In the genomic region with DNA sequence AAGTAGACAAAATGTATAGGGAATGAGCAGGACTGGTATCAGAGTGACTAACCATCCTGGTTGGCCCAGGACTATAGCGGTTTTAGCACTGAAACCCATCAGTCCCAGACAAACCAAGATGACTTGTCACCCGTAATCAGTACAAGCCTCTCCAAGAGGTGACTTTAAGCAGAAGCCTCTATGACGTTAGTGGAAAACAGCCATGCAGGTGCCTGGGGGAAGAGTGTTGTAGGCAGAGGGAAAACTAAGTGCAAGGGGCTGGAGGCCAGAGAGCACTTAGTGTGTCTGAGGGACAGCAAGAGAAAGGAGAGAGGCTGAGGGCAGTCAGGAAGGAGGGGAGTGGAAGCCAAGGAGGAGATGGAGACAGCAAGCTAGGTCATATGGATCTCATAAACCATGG, we compare ENCODE assay signal across 22 cellular contexts.
"Had no signal": no experiment of that assay in that cellular context is flagged by ENCODE, and none has a peak within 500 bp of the region (broad histone marks: within the 10 kb centered on the region; RNA-seq: fewer than 3 reads in every experiment).

No MANE protein-coding gene starts in this region.

- H3K36me3 Mint-ChIP-seq: activated naive CD8-positive, alpha-beta T cell treated with anti-CD3 and anti-CD28 coated beads for 36 hours; naive B cell; neural progenitor cell had no signal

- H3K9ac ChIP-seq: neural progenitor cell had no signal

- DNase-seq: activated B cell treated with CpG ODN at 0.5 μM for 24 hours; activated CD4-positive, alpha-beta T cell treated with anti-CD3 and anti-CD28 coated beads for 36 hours; activated CD4-positive, alpha-beta T cell treated with anti-CD3 and anti-CD28 coated beads, Interleukin-2, amount 50 U/mL, for 48 hours; activated CD8-positive, alpha-beta memory T cell treated with anti-CD3 and anti-CD28 coated beads, Interleukin-2, amount 50 U/mL, for 48 hours; activated naive CD4-positive, alpha-beta T cell treated with Interleukin-2 at 50 U/mL for 16 hours; activated naive CD8-positive, alpha-beta T cell treated with anti-CD3 and anti-CD28 coated beads for 36 hours; activated T-cell treated with anti-CD3 and anti-CD28 coated beads, Interleukin-2, amount 50 U/mL, for 4 hours; cerebellar nuclear complex; left cardiac atrium; mucosa of descending colon; naive B cell; stimulated activated CD4-positive, alpha-beta T cell treated with anti-CD3 and anti-CD28 coated beads, Interleukin-1b, Interleukin-23, amount 100 ng/mL, for 48 hours; SW 1271; T-helper 17 cell had no signal

- H3K4me1 Mint-ChIP-seq: activated B cell treated with CpG ODN at 0.5 μM for 24 hours; activated CD4-positive, alpha-beta T cell treated with anti-CD3 and anti-CD28 coated beads for 36 hours; activated naive CD8-positive, alpha-beta T cell treated with anti-CD3 and anti-CD28 coated beads for 36 hours; naive B cell had no signal

- H3K4me1 ChIP-seq: neural progenitor cell, prostate gland had no signal

- H3K27ac ChIP-seq: coronary artery, epithelial cell of prostate, neural progenitor cell, prostate gland, SK-N-MC, thoracic aorta had no signal

- H3K36me3 ChIP-seq: neural progenitor cell, prostate gland, thoracic aorta had no signal

- H3K9me3 ChIP-seq: mucosa of descending colon, prostate gland, thoracic aorta had no signal

- H3K4me3 ChIP-seq: coronary artery, mucosa of descending colon, neural progenitor cell, prostate gland, SK-N-MC, thoracic aorta had no signal

- H3K27me3 ChIP-seq: neural progenitor cell had no signal

- FAIRE-seq: astrocyte had no signal

- H3K27me3 Mint-ChIP-seq: activated B cell treated with CpG ODN at 0.5 μM for 24 hours; activated CD4-positive, alpha-beta T cell treated with anti-CD3 and anti-CD28 coated beads for 36 hours; activated naive CD8-positive, alpha-beta T cell treated with anti-CD3 and anti-CD28 coated beads for 36 hours; memory B cell; naive B cell had no signal

- H3K9me3 Mint-ChIP-seq: activated B cell treated with CpG ODN at 0.5 μM for 24 hours; activated naive CD8-positive, alpha-beta T cell treated with anti-CD3 and anti-CD28 coated beads for 36 hours; activated T-cell treated with anti-CD3 and anti-CD28 coated beads, Interleukin-2, amount 50 U/mL, for 4 hours; memory B cell; naive B cell; neural progenitor cell had no signal

- H3K4me3 Mint-ChIP-seq: activated B cell treated with CpG ODN at 0.5 μM for 24 hours; activated CD4-positive, alpha-beta T cell treated with anti-CD3 and anti-CD28 coated beads for 36 hours; activated naive CD8-positive, alpha-beta T cell treated with anti-CD3 and anti-CD28 coated beads for 36 hours; activated T-cell treated with anti-CD3 and anti-CD28 coated beads, Interleukin-2, amount 50 U/mL, for 4 hours; memory B cell; neural progenitor cell; T-helper 17 cell had no signal

- ATAC-seq: activated CD4-positive, alpha-beta T cell treated with anti-CD3 and anti-CD28 coated beads for 36 hours; activated T-cell treated with anti-CD3 and anti-CD28 coated beads, Interleukin-2, amount 50 U/mL, for 4 hours; left cardiac atrium; mucosa of descending colon; T-helper 17 cell had no signal

- H3K27ac Mint-ChIP-seq: activated B cell treated with CpG ODN at 0.5 μM for 24 hours; activated CD4-positive, alpha-beta T cell treated with anti-CD3 and anti-CD28 coated beads for 36 hours; activated naive CD8-positive, alpha-beta T cell treated with anti-CD3 and anti-CD28 coated beads for 36 hours; memory B cell; naive B cell; neural progenitor cell; T-helper 17 cell had no signal
